Comparison of ENCODE assay signal across 8 cellular contexts in genomic region chrX:24676403-24677024, GRCh38. TPM values are rescaled to one million over a fixed set of nuclear protein-coding genes. Genes with fewer than 3 reads are reported as not detected.
A peak's percentile ranks its signal among the peaks of the same experiment; 100 is the strongest.
DNase-seq lines count a peak whose midpoint lies in the region; FAIRE-seq and TF ChIP-seq lines count a peak whose summit lies in the region.

No MANE protein-coding gene starts in this region.

- H3K9me3 ChIP-seq in AG04450 (ENCODE audit: control insufficient read depth, insufficient read depth, low read length), result no peaks in the 10 kb centered on the region
- H3K9me3 ChIP-seq in hepatocyte (ENCODE audit: low read depth), result no peaks in the 10 kb centered on the region

- no peak overlapping the region for H3K27ac ChIP-seq in AG04450 (ENCODE audit: low read depth, low read length)
- H3K27ac ChIP-seq in hepatocyte, result no peak overlapping the region

- 33% methylated on average over 5 of the region's 5 CpGs for WGBS in hepatocyte (ENCODE audit: low lambda C conversion rate, missing lambda C conversion rate)

- no peaks in the 10 kb centered on the region for H4K20me1 ChIP-seq in hepatocyte (ENCODE audit: insufficient read depth, poor library complexity, severe bottlenecking)

- H3K4me3 ChIP-seq in AG04450 (ENCODE audit: low read depth, low read length) (no peak overlapping the region), hepatocyte (no peak overlapping the region)

- H3K79me2 ChIP-seq in hepatocyte, result no peaks in the 10 kb centered on the region

- H3K9me2 ChIP-seq in hepatocyte (replicated peaks; ENCODE audit: insufficient read depth), result no peaks in the 10 kb centered on the region

- no peaks in the 10 kb centered on the region for H3K36me3 ChIP-seq in hepatocyte (replicated peaks; ENCODE audit: insufficient read depth, low read depth)

- TF ChIP-seq CTCF in AG04450 (IDR thresholded peaks at IDR 0.05; ENCODE audit: low read depth, low read length) (peak; percentile 54), hepatocyte (IDR thresholded peaks at IDR 0.05; ENCODE audit: poor library complexity) (peak; percentile 59)

- FAIRE-seq in GM12892 (lab: Jason Lieb, UNC) (peak; percentile 63), H54 (lab: Jason Lieb, UNC) (no peak)

- DNase-seq in AG04450 (ENCODE audit: low read depth, low spot score) (no peak), GM12892 (ENCODE audit: insufficient read length) (no peak), SK-MEL-5 (ENCODE audit: low read depth, low spot score) (peak; percentile 37), hepatocyte (ENCODE audit: low spot score) (peak; percentile 43), DMS153 treated with DMSO at 0.1 percent for 48 hours (lab: John Stamatoyannopoulos, UW; ENCODE audit: unreplicated experiment) (no peak), NCI-H187 treated with DMSO at 0.1 percent for 48 hours (lab: John Stamatoyannopoulos, UW) (no peak), NCI-H2196 treated with DMSO at 0.1 percent for 48 hours (lab: John Stamatoyannopoulos, UW; ENCODE audit: unreplicated experiment) (no peak), H54 (ENCODE audit: insufficient read length, low spot score) (no peak)

- H3K27me3 ChIP-seq in AG04450 (ENCODE audit: control insufficient read depth, insufficient read depth, low read length), result no peaks in the 10 kb centered on the region
- H3K27me3 ChIP-seq in hepatocyte, result no peaks in the 10 kb centered on the region

- TF ChIP-seq POLR2A in GM12892 (IDR thresholded peaks at IDR 0.05; ENCODE audit: low read depth, low read length) (no peak), H54 (IDR thresholded peaks at IDR 0.05; ENCODE audit: low read depth, low read length) (no peak)

- H3K4me1 ChIP-seq in hepatocyte (ENCODE audit: insufficient read depth), result no peaks in the 10 kb centered on the region

- POLR2A ChIA-PET in AG04450 (lab: Yijun Ruan, JAX), result no interaction called here

- CTCF ChIA-PET in AG04450 (lab: Charles Lee), result interaction anchor here (0.6 to 2.2 kb wide), 9 partner anchors 9 to 467 kb away, joined by 3 to 8 read pairs (median 3); no protein-coding TSS in a partner anchor

- in situ Hi-C loops in SK-MEL-5 (cut with HindIII; ENCODE audit: low pct_unique_long_range_greater_than_20kb, low sequenced_read_pairs), result no loop called here

- H2AFZ ChIP-seq in hepatocyte, result no peak overlapping the region

- no peak overlapping the region for H3K4me2 ChIP-seq in hepatocyte

RNA-seq across cellular contexts. Expression of gene POLA1, which starts 17.2 kb away (rescaled TPM):
- polyA plus RNA-seq in AG04450 (2011; rRNA removed), result 2.2 TPM in 2 replicates
- 5.5 and 9.5 TPM in 2 replicates for polyA minus RNA-seq in AG04450 (2011; rRNA and poly(A)+ RNA removed)
- polyA plus RNA-seq in GM12892 (2012; ENCODE audit: missing spikeins), result 16.9 TPM
- 18.0 and 24.2 TPM in 2 replicates for total RNA-seq in SK-MEL-5 (2014; rRNA removed; shearing (Covaris generic))
- 15.2 and 17.6 TPM in 2 replicates for polyA plus RNA-seq in SK-MEL-5 (2015; cell fraction: cytosol; rRNA removed)
- polyA plus RNA-seq in SK-MEL-5 (2015; cell fraction: nucleus; rRNA removed), result 12.1 and 13.0 TPM in 2 replicates
- 18.9 and 19.0 TPM in 2 replicates for total RNA-seq in hepatocyte
- 4.9 and 7.7 TPM in 2 replicates for polyA plus RNA-seq in hepatocyte

RNA-seq across cellular contexts. Expression of gene PCYT1B, which starts 29.4 kb away (rescaled TPM):
- 0.09 and 0.10 TPM in 2 replicates for polyA plus RNA-seq in AG04450 (2011; rRNA removed)
- polyA minus RNA-seq in AG04450 (2011; rRNA and poly(A)+ RNA removed), result 0.13 and 0.23 TPM in 2 replicates
- polyA plus RNA-seq in GM12892 (2012; ENCODE audit: missing spikeins), result not detected
- total RNA-seq in SK-MEL-5 (2014; rRNA removed; shearing (Covaris generic)), result 1.1 and 1.6 TPM in 2 replicates
- 0.71 and 0.77 TPM in 2 replicates for polyA plus RNA-seq in SK-MEL-5 (2015; cell fraction: cytosol; rRNA removed)
- polyA plus RNA-seq in SK-MEL-5 (2015; cell fraction: nucleus; rRNA removed), result 0.60 and 0.98 TPM in 2 replicates
- total RNA-seq in hepatocyte, result 17.1 and 19.8 TPM in 2 replicates
- polyA plus RNA-seq in hepatocyte, result 5.8 and 7.8 TPM in 2 replicates

Comparison
In these comparisons a context has a peak if more than half of its experiments do, and no peak if none do; other contexts are left out.
1. DNase-seq: peak in SK-MEL-5 (single experiment) and hepatocyte (single experiment); none in AG04450 (single experiment), GM12892 (single experiment), DMS153 treated with DMSO at 0.1 percent for 48 hours (single experiment), NCI-H187 treated with DMSO at 0.1 percent for 48 hours (single experiment), NCI-H2196 treated with DMSO at 0.1 percent for 48 hours (single experiment) and H54 (single experiment).